ENCODE assay signal across 8 cellular contexts in the genomic region with DNA sequence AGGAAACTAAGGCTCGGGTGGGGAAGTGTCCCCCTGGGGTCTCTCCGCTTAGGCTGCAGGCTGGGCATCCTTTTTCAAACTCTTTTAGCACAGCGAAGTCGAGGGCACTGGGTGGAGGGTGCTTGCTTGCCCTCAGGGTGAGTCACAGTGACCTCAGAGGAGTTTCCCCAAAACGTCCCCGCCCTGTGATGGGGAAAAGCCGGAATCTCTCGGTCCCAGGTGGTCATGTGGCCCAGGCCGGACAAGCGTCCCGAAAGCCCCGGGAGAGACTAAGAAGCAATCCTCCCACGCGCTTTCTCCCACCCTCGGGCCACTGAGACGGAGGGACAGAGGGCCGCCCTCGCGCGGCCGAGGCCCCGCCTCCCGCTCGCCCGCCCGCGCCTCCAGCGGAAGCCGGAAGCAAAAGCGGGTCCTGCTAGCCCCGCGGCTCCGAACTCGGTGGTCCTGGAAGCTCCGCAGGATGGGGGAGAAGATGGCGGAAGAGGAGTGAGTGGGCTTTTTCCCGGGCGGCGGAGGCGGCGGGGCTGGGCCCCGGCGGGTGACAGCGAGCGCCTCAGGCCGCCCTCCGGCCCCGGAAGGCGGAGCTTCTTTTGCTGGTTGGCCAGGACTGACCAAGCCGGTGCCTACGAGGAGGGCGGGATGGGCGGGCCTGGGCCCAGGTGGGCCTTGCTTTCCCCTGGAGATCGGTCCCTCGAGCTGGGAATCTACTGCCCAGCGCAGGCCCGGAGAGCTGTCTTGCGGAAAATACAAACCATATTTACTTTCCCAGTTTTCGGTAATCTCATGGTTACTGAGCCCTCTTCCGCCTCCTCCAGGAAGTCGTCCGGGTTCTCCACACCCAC. TPM values are rescaled to one million over a fixed set of nuclear protein-coding genes. Genes with fewer than 3 reads are reported as not detected.
A peak's percentile ranks its signal among the peaks of the same experiment; 100 is the strongest.
DNase-seq lines count a peak whose midpoint lies in the region; ATAC-seq, FAIRE-seq and TF ChIP-seq lines count a peak whose summit lies in the region.

A gene with protein sequence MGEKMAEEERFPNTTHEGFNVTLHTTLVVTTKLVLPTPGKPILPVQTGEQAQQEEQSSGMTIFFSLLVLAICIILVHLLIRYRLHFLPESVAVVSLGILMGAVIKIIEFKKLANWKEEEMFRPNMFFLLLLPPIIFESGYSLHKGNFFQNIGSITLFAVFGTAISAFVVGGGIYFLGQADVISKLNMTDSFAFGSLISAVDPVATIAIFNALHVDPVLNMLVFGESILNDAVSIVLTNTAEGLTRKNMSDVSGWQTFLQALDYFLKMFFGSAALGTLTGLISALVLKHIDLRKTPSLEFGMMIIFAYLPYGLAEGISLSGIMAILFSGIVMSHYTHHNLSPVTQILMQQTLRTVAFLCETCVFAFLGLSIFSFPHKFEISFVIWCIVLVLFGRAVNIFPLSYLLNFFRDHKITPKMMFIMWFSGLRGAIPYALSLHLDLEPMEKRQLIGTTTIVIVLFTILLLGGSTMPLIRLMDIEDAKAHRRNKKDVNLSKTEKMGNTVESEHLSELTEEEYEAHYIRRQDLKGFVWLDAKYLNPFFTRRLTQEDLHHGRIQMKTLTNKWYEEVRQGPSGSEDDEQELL (plus strand): TSS at position 366 of the 842 bp plus-strand sequence. CDS start 95 bp downstream, at position 461.

- H3K27ac Mint-ChIP-seq in central memory CD8-positive, alpha-beta T cell (ENCODE audit: low read depth) = peak within 1 kb of the TSS; percentile 96

- H3K9me3 ChIP-seq in keratinocyte (ENCODE audit: control insufficient read depth, low read depth, low read length) = no peaks in the 10 kb centered on the region

- no peaks in the 10 kb centered on the region for H3K9me1 ChIP-seq in keratinocyte (ENCODE audit: control insufficient read depth, extremely low read depth, insufficient read depth, low read length)

- peak within 1 kb of the TSS; percentile 63 for H3K4me3 ChIP-seq in AG09309 (ENCODE audit: control insufficient read depth, low read depth, low read length)
- peak within 1 kb of the TSS; percentile 63 to 78 (median 66) for H3K4me3 ChIP-seq in keratinocyte (ENCODE audit: control insufficient read depth in 2 of 3, extremely low read depth in 1 of 3, insufficient read depth in 2 of 3, low read depth in 1 of 3, low read length in 3 of 3)

- no peaks in the 10 kb centered on the region for H3K9me3 Mint-ChIP-seq in central memory CD8-positive, alpha-beta T cell

- peak within 1 kb of the TSS; percentile 86 for H3K4me2 ChIP-seq in keratinocyte (ENCODE audit: control insufficient read depth, extremely low read depth, insufficient read depth, low read depth, low read length)

- FAIRE-seq in keratinocyte (lab: Jason Lieb, UNC) = no peak

- peaks cover 2% of the 10 kb centered on the region for H3K79me2 ChIP-seq in keratinocyte (ENCODE audit: control insufficient read depth, insufficient read depth, low read length)

- peaks cover 38% of the 10 kb centered on the region for H3K4me1 Mint-ChIP-seq in central memory CD8-positive, alpha-beta T cell

- ATAC-seq in HG03175 (IDR thresholded peaks at IDR 0.05; ENCODE audit: unreplicated experiment) = peak; percentile 89
- ATAC-seq in central memory CD8-positive, alpha-beta T cell (replicated peaks; ENCODE audit: extremely low read depth, poor library complexity, severe bottlenecking) = peak; percentile 90

- H3K4me3 Mint-ChIP-seq in central memory CD8-positive, alpha-beta T cell = peak within 1 kb of the TSS; percentile 92

- H3K27ac ChIP-seq in keratinocyte (ENCODE audit: control insufficient read depth, insufficient read depth, low read length) = peak within 1 kb of the TSS; percentile 80

- H2AFZ ChIP-seq in keratinocyte (ENCODE audit: control insufficient read depth, low read length) = peak within 1 kb of the TSS; percentile 90

- in situ Hi-C loops in GM18951 (cut with MboI; ENCODE audit: low sequenced_read_pairs, unreplicated experiment) = no loop called here

- peaks cover 14% of the 10 kb centered on the region for H3K4me1 ChIP-seq in keratinocyte (ENCODE audit: control insufficient read depth, extremely low read depth, insufficient read depth, low read length)

- peak within 1 kb of the TSS; percentile 81 for H3K9ac ChIP-seq in keratinocyte (ENCODE audit: control insufficient read depth, extremely low read depth, insufficient read depth, low read length)

- dilution Hi-C loops in keratinocyte (cut with MboI; ENCODE audit: extremely low pct_ligation_motif_present, low sequenced_read_pairs) = no loop called here

- H3K27me3 Mint-ChIP-seq in central memory CD8-positive, alpha-beta T cell = no peaks in the 10 kb centered on the region

- TF ChIP-seq CTCF in AG09309 (IDR thresholded peaks at IDR 0.05; ENCODE audit: control insufficient read depth, insufficient read depth, low read depth, low read length, missing control alignments) (peak; percentile 30), keratinocyte (optimal IDR thresholded peaks at IDR 0.05 in 1 of 3, IDR thresholded peaks at IDR 0.05 in 1 of 3, conservative IDR thresholded peaks at IDR 0.05 in 1 of 3; ENCODE audit: extremely low read depth in 1 of 3, insufficient read depth in 2 of 3, low read length in 3 of 3) (peak in 2 of 3 experiments; percentile 13 to 51)

- H4K20me1 ChIP-seq in keratinocyte (ENCODE audit: control insufficient read depth, extremely low read depth, insufficient read depth, low read length) = no peaks in the 10 kb centered on the region

- DNase-seq in AG09309 (ENCODE audit: low read depth) (no peak), NCI-H446 (lab: John Stamatoyannopoulos, UW) (peak; percentile 84 to 90), keratinocyte (ENCODE audit: low read depth, low spot score) (peak; percentile 25)
- peak; percentile 68 for DNase-seq in activated CD4-positive, CD25-positive, alpha-beta regulatory T cell treated with anti-CD3 and anti-CD28 coated beads, Interleukin-2, amount 50 U/mL, for 16 hours (ENCODE audit: low read depth, low spot score)
- peak; percentile 69 to 74 for DNase-seq in central memory CD8-positive, alpha-beta T cell (ENCODE audit: low spot score in 2 of 2)
- peak; percentile 71 to 77 (median 71) for DNase-seq in stimulated activated CD4-positive, alpha-beta T cell treated with anti-CD3 and anti-CD28 coated beads, Interleukin-12 subunit alpha, Interleukin-12 subunit beta, amount 100 ng/mL, for 48 hours (ENCODE audit: low read depth in 2 of 3, low spot score in 1 of 3)

- peaks cover 2 to 5% of the 10 kb centered on the region in 2 experiments for H3K36me3 ChIP-seq in keratinocyte (ENCODE audit: control insufficient read depth in 2 of 2, extremely low read depth in 1 of 2, insufficient read depth in 2 of 2, low read length in 2 of 2)

- H3K36me3 Mint-ChIP-seq in central memory CD8-positive, alpha-beta T cell (ENCODE audit: insufficient read depth) = peaks cover 28% of the 10 kb centered on the region

- no peaks in the 10 kb centered on the region for H3K27me3 ChIP-seq in keratinocyte (ENCODE audit: control insufficient read depth, extremely low read depth, insufficient read depth, low read length)

- TF ChIP-seq POLR2A in GM18951 (IDR thresholded peaks at IDR 0.05; ENCODE audit: extremely low read depth, insufficient read depth, insufficient read length) = peak; percentile 82

RNA-seq across cellular contexts. Expression of the gene that starts here (rescaled TPM):
- 1.2 to 1.9 TPM (median 1.9 TPM) in 3 replicates for polyA plus RNA-seq in keratinocyte
- 1.3 TPM for polyA plus RNA-seq in keratinocyte (2011; ENCODE audit: low read depth)
- polyA plus RNA-seq in keratinocyte (2011; cell fraction: cytosol; rRNA removed) = 0.92 and 1.1 TPM in 2 replicates
- 7.1 and 9.1 TPM in 2 replicates for polyA plus RNA-seq in keratinocyte (2011; cell fraction: nucleus; rRNA removed)
- 1.8 and 3.0 TPM in 2 replicates for polyA plus RNA-seq in keratinocyte (2012; ENCODE audit: low replicate concordance)
- 1.6 to 9.7 TPM (median 8.5 TPM) in 3 replicates for polyA minus RNA-seq in keratinocyte
- 0.96 TPM for polyA minus RNA-seq in keratinocyte (2011; cell fraction: cytosol; rRNA and poly(A)+ RNA removed)
- 5.6 and 7.4 TPM in 2 replicates for polyA minus RNA-seq in keratinocyte (2011; cell fraction: nucleus; rRNA and poly(A)+ RNA removed)
